Comparison of ENCODE assay signal across 9 cellular contexts in genomic region chr10:4981722-4982471, GRCh38. TPM values are rescaled to one million over a fixed set of nuclear protein-coding genes. Genes with fewer than 3 reads are reported as not detected.
DNase-seq lines count a peak whose midpoint lies in the region; ATAC-seq, FAIRE-seq and TF ChIP-seq lines count a peak whose summit lies in the region.
"Had no signal": no experiment of that assay in that cellular context is flagged by ENCODE, and none has a peak within 500 bp of the region (broad histone marks: within the 10 kb centered on the region; RNA-seq: fewer than 3 reads in every experiment).

No MANE protein-coding gene starts in this region.

- FAIRE-seq in kidney (lab: Jason Lieb, UNC) = no peak

- TF ChIP-seq CTCF in C4-2B (conservative IDR thresholded peaks at IDR 0.05) (peak; percentile 61), astrocyte of the cerebellum (IDR thresholded peaks at IDR 0.05; ENCODE audit: low read depth, low read length, missing control alignments) (peak; percentile 37), kidney (IDR thresholded peaks at IDR 0.05; ENCODE audit: borderline replicate concordance, extremely low read depth, insufficient read depth) (peak; percentile 67)

- H3K9ac ChIP-seq in kidney (ENCODE audit: low read length in 2 of 2) = no peak overlapping the region

- peaks cover 0 to 9% of the 10 kb centered on the region in 2 donors for H3K4me1 ChIP-seq in kidney (ENCODE audit: control insufficient read depth in 1 of 2, insufficient read depth in 1 of 2, low read depth in 1 of 2, low read length in 2 of 2)

- H3K36me3 ChIP-seq in kidney (ENCODE audit: control insufficient read depth in 1 of 2, insufficient read depth in 2 of 2, low read length in 2 of 2) = no peaks in the 10 kb centered on the region

- peak; percentile 50 for ATAC-seq in HG03520 (IDR thresholded peaks at IDR 0.05; ENCODE audit: unreplicated experiment)

- in situ Hi-C loops in astrocyte of the cerebellum (cut with HindIII; ENCODE audit: low sequenced_read_pairs) = no loop called here

- H3K9me3 ChIP-seq in kidney (ENCODE audit: control insufficient read depth in 1 of 2, low read length in 2 of 2) = no peaks in the 10 kb centered on the region

- H3K4me3 ChIP-seq in astrocyte of the cerebellum (ENCODE audit: low read depth, low read length) (no peak overlapping the region), kidney (ENCODE audit: low read length in 2 of 2) (peak overlapping the region in 1 of 2 donors; percentile 26)

- intact Hi-C loops in kidney (cut with DNase I) = no loop called here

- DNase-seq in astrocyte of the cerebellum (ENCODE audit: low read depth) (peak; percentile 4), kidney (no peak), MV-4-11 (lab: John Stamatoyannopoulos, UW) (no peak), SIG-M5 (lab: John Stamatoyannopoulos, UW) (no peak), dedifferentiated amniotic fluid mesenchymal stem cell (ENCODE audit: extremely low spot score) (no peak), activated gamma-delta T cell treated with Interleukin-2 at 50 U/mL for 16 hours (no peak)

- H3K27ac ChIP-seq in C4-2B = no peak overlapping the region
- peak overlapping the region; percentile 1 to 3 for H3K27ac ChIP-seq in kidney (ENCODE audit: low read depth in 2 of 2, low read length in 2 of 2)
- H3K27ac ChIP-seq: epithelial cell of prostate had no signal

RNA-seq across cellular contexts. Expression of gene AKR1C1, which starts 18.7 kb away (rescaled TPM):
- total RNA-seq in kidney = 61.7 TPM
- polyA plus RNA-seq in kidney (ENCODE audit: insufficient read depth, low read depth, low replicate concordance) = 81.3 TPM

RNA-seq across cellular contexts. Expression of gene AKR1C2, which starts 21.8 kb away (rescaled TPM):
- total RNA-seq in kidney = 16.3 TPM
- 11.8 TPM for polyA plus RNA-seq in kidney (ENCODE audit: insufficient read depth, low read depth, low replicate concordance)
